10 cellular contexts compared by ENCODE assay signal in the genomic region with DNA sequence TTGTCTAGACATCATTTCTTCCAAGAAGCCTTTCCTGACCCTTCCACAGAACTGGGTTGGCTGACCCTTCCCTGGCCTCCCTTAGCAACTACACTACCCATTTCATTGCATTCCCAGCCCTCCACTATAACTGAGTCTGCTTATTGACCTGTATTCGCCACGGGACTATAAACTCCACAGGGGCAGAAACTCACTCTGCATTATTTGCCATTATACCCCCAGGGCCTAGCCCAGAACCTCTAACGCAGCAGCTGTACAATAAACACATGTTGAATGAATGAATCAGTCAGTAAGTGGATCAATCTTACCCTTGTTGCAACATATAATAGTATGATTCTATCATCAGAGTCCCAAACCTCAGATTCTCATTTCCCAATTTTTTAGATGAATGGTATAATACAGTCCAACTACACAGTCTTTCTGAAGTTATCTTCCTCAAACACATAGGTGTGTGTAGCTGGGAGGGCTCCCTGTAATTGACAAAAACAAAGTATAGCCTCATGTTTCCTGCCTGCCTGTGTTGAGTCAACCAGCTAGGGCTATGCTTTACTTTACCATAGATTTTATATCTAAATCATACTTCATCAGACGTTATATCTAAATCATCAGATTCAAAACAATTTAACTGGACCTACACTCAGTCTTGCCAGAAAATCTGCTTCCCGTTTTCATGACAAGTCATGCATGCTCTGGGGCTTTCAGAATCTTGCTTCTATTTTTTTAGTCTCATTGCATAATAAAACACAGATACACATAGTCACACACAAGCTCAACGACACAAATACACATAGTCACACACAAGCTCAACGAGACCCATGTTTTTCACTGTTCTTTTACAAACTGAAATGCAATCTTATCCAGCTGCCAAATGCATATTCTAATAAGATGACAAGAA.
DNase-seq lines count a peak whose midpoint lies in the region; ATAC-seq lines count a peak whose summit lies in the region.
"Had no signal": no experiment of that assay in that cellular context is flagged by ENCODE, and none has a peak within 500 bp of the region (broad histone marks: within the 10 kb centered on the region; RNA-seq: fewer than 3 reads in every experiment).

No MANE protein-coding gene starts in this region.

- ATAC-seq in GM19351 (IDR thresholded peaks at IDR 0.05; ENCODE audit: unreplicated experiment) = peak; percentile 63
- peak; percentile 85 for ATAC-seq in stimulated activated memory B cell treated with anti-CD40 and anti-IgM and Interleukin-4, amounts not matched to agents 10 μg/mL and 1 μg/mL and 100 μg/mL, for 72 hours
- ATAC-seq in HG02970 (IDR thresholded peaks at IDR 0.05; ENCODE audit: low FRiP score, unreplicated experiment) = no peak
- ATAC-seq in naive thymus-derived CD8-positive, alpha-beta T cell = no peak

- peak overlapping the region; percentile 7 for H3K27ac Mint-ChIP-seq in stimulated activated memory B cell treated with anti-CD40 and anti-IgM and Interleukin-4, amounts not matched to agents 10 μg/mL and 1 μg/mL and 100 μg/mL, for 72 hours
- H3K27ac Mint-ChIP-seq in naive thymus-derived CD8-positive, alpha-beta T cell = no peak overlapping the region

- H3K4me1 Mint-ChIP-seq in stimulated activated memory B cell treated with anti-CD40 and anti-IgM and Interleukin-4, amounts not matched to agents 10 μg/mL and 1 μg/mL and 100 μg/mL, for 72 hours = peaks cover 22% of the 10 kb centered on the region
- peaks cover 0 to 15% (median 0%) of the 10 kb centered on the region in 4 donors for H3K4me1 Mint-ChIP-seq in naive thymus-derived CD8-positive, alpha-beta T cell

- H3K27me3 Mint-ChIP-seq in stimulated activated memory B cell treated with anti-CD40 and anti-IgM and Interleukin-4, amounts not matched to agents 10 μg/mL and 1 μg/mL and 100 μg/mL, for 72 hours = no peaks in the 10 kb centered on the region
- peaks cover 0 to 13% (median 4%) of the 10 kb centered on the region in 5 donors for H3K27me3 Mint-ChIP-seq in naive thymus-derived CD8-positive, alpha-beta T cell

- POLR2A ChIA-PET in naive thymus-derived CD8-positive, alpha-beta T cell (lab: Charles Lee) = no interaction called here

- H3K9me3 Mint-ChIP-seq in stimulated activated memory B cell treated with anti-CD40 and anti-IgM and Interleukin-4, amounts not matched to agents 10 μg/mL and 1 μg/mL and 100 μg/mL, for 72 hours = no peaks in the 10 kb centered on the region
- peaks cover 0 to 4% (median 0%) of the 10 kb centered on the region in 9 donors for H3K9me3 Mint-ChIP-seq in naive thymus-derived CD8-positive, alpha-beta T cell

- DNase-seq in SIG-M5 (lab: John Stamatoyannopoulos, UW) (peak; percentile 9), foreskin melanocyte (peak; percentile 38), activated T-cell treated with anti-CD3 and anti-CD28 coated beads for 4 hours (no peak), DMS79 (lab: John Stamatoyannopoulos, UW) (no peak)
- no peak for DNase-seq in naive thymus-derived CD8-positive, alpha-beta T cell
- DNase-seq: dermis blood vessel endothelial cell, NCI-H1105 had no signal

- no peak overlapping the region for H3K4me3 Mint-ChIP-seq in stimulated activated memory B cell treated with anti-CD40 and anti-IgM and Interleukin-4, amounts not matched to agents 10 μg/mL and 1 μg/mL and 100 μg/mL, for 72 hours
- H3K4me3 Mint-ChIP-seq in naive thymus-derived CD8-positive, alpha-beta T cell = no peak overlapping the region

- no peaks in the 10 kb centered on the region for H3K36me3 Mint-ChIP-seq in stimulated activated memory B cell treated with anti-CD40 and anti-IgM and Interleukin-4, amounts not matched to agents 10 μg/mL and 1 μg/mL and 100 μg/mL, for 72 hours
- H3K36me3 Mint-ChIP-seq in naive thymus-derived CD8-positive, alpha-beta T cell = no peaks in the 10 kb centered on the region

Comparison
In these comparisons a context has a peak if more than half of its experiments do, and no peak if none do; other contexts are left out.
1. ATAC-seq: peak in GM19351 (single experiment) and stimulated activated memory B cell treated with anti-CD40 and anti-IgM and Interleukin-4, amounts not matched to agents 10 μg/mL and 1 μg/mL and 100 μg/mL, for 72 hours (single experiment); none in HG02970 (single experiment) and naive thymus-derived CD8-positive, alpha-beta T cell (0 of 2).
2. DNase-seq: peak in SIG-M5 (single experiment) and foreskin melanocyte (single experiment); none in activated T-cell treated with anti-CD3 and anti-CD28 coated beads for 4 hours (single experiment), DMS79 (single experiment) and naive thymus-derived CD8-positive, alpha-beta T cell (0 of 10).